Comparison of ENCODE assay signal across 1 cellular context in genomic region chr11:78140392-78141077, GRCh38.
TF ChIP-seq lines count a peak whose summit lies in the region.

No MANE protein-coding gene starts in this region.

TF ChIP-seq in GM23338, 12 proteins besides CTCF, POLR2A, EP300 and RAD21 (continued from another document):
- TF ChIP-seq ZNF462 (CRISPR knock-in tag; IDR thresholded peaks at IDR 0.05) (no peak), JUNB (IDR thresholded peaks at IDR 0.05; ENCODE audit: unreplicated experiment) (no peak), ZNF331 (CRISPR knock-in tag; IDR thresholded peaks at IDR 0.05; ENCODE audit: low read depth) (no peak), POLR2AphosphoS5 (IDR thresholded peaks at IDR 0.05; ENCODE audit: low read depth) (no peak), CREB1 (CRISPR knock-in tag; IDR thresholded peaks at IDR 0.05; ENCODE audit: low read depth) (no peak), ZNF114 (CRISPR knock-in tag; IDR thresholded peaks at IDR 0.05) (no peak), EZH2phosphoT487 (IDR thresholded peaks at IDR 0.05; ENCODE audit: unreplicated experiment) (no peak), EZH2 (IDR thresholded peaks at IDR 0.05; ENCODE audit: low read depth, unreplicated experiment) (no peak)
